Comparison of ENCODE assay signal across 1 cellular context in the genomic region with DNA sequence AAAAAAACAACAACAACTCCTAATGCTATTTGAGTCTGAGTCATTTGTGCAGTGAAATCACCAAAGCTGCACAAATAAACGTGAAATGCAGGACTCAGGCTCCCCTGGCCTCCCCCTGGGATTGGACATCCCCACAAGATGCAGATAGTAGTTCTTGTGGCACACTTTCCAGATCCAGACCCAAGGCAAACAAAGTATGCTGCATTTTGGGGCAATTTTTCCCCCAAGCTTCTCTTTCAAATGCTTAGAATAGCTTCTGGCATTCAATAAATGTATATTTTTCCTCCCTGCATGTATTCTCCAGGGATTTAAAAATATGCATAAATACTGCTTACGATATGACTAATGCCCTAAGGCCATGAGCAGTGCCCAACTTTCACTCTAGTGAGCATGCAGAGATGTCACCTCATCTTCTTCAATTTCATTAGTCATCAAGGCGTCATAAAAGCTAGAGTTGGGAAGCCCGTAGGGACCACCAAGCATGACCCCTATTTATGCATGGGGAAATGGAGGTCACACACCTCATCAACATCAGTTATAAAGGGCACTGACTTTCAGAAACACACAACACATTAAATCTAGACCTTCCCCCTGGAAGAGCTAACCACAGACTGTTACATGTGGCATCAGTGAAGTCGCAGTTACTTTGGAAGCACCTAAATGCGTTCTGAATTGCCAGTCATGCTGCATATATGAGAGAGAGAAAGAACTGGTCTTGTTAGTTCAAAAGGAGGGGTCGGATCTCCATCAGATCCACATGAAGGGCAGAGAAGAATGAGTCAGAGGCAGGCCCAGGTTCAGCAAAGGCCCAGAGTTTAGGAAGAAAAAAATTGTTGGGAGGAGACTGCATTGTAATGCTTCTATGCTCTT.
A peak's percentile ranks its signal among the peaks of the same experiment; 100 is the strongest.
TF ChIP-seq lines count a peak whose summit lies in the region.

No MANE protein-coding gene starts in this region.

TF ChIP-seq in HEK293, 187 proteins besides CTCF, POLR2A, EP300 and RAD21 (continued from another document):
- TF ChIP-seq, protein P1, sequence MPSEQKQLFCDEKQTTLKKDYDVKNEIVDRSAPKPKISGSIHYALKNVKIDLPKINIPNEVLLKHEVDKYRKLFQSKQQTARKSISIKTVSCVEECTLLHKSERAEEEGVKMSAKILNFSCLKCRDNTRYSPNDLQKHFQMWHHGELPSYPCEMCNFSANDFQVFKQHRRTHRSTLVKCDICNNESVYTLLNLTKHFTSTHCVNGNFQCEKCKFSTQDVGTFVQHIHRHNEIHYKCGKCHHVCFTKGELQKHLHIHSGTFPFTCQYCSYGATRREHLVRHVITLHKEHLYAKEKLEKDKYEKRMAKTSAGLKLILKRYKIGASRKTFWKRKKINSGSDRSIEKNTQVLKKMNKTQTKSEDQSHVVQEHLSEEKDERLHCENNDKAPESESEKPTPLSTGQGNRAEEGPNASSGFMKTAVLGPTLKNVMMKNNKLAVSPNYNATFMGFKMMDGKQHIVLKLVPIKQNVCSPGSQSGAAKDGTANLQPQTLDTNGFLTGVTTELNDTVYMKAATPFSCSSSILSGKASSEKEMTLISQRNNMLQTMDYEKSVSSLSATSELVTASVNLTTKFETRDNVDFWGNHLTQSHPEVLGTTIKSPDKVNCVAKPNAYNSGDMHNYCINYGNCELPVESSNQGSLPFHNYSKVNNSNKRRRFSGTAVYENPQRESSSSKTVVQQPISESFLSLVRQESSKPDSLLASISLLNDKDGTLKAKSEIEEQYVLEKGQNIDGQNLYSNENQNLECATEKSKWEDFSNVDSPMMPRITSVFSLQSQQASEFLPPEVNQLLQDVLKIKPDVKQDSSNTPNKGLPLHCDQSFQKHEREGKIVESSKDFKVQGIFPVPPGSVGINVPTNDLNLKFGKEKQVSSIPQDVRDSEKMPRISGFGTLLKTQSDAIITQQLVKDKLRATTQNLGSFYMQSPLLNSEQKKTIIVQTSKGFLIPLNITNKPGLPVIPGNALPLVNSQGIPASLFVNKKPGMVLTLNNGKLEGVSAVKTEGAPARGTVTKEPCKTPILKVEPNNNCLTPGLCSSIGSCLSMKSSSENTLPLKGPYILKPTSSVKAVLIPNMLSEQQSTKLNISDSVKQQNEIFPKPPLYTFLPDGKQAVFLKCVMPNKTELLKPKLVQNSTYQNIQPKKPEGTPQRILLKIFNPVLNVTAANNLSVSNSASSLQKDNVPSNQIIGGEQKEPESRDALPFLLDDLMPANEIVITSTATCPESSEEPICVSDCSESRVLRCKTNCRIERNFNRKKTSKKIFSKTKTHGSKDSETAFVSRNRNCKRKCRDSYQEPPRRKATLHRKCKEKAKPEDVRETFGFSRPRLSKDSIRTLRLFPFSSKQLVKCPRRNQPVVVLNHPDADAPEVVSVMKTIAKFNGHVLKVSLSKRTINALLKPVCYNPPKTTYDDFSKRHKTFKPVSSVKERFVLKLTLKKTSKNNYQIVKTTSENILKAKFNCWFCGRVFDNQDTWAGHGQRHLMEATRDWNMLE (tag by site-specific recombination; conservative IDR thresholded peaks at IDR 0.05; ENCODE audit: low read depth) = no peak
- TF ChIP-seq KLF10 (tag by site-specific recombination; IDR thresholded peaks at IDR 0.05) (0 out of 2 replicates have a peak, but pooled peaks have one; percentile 20), ZNF544 (tag by site-specific recombination; IDR thresholded peaks at IDR 0.05) (no peak), SP7 (tag by site-specific recombination; IDR thresholded peaks at IDR 0.05) (0 out of 2 replicates have a peak, but pooled peaks have one; percentile 17), ZNF184 (tag by site-specific recombination; IDR thresholded peaks at IDR 0.05) (0 out of 2 replicates have a peak, but pooled peaks have one; percentile 50)
TF ChIP-seq in HEK293: peak in this region for 5.
